Comparison of ENCODE assay signal across 10 cellular contexts in the genomic region with DNA sequence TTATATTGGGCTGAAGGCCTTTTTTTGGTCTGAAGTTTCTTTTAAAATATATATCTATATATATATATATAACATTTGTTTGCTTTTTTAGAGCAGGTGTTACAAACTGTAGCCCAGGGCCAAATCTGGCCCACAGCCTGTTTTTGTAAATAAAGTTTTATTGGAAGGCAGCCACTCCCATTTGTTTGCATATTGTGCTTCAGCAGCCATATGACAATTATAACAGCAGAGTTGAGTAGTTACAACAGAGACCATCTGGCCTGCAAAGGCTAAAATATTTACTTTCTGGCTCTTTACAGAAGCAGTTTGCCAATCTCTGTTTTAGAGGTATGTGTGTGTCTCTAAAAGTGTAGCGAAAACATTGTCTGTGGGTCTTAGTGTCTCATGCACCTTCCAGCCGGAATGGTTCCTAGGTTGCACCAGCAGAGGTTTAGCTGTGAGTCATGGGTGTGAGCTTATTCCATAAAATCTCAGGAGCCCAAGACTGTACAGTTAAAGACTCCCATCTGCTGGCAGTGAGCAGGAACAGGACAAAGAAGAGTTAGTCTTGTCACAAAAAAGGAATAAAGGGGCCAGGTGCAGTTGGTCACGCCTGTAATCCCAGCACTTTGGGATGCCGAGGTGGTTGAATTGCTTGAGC. TPM values are rescaled to one million over a fixed set of nuclear protein-coding genes. Genes with fewer than 3 reads are reported as not detected.
A peak's percentile ranks its signal among the peaks of the same experiment; 100 is the strongest.
DNase-seq lines count a peak whose midpoint lies in the region; ATAC-seq and TF ChIP-seq lines count a peak whose summit lies in the region.
"Had no signal": no experiment of that assay in that cellular context is flagged by ENCODE, and none has a peak within 500 bp of the region (broad histone marks: within the 10 kb centered on the region; RNA-seq: fewer than 3 reads in every experiment).

No MANE protein-coding gene starts in this region.

- TF ChIP-seq POLR2A in suprapubic skin (IDR thresholded peaks at IDR 0.05) = no peak

- TF ChIP-seq EP300 in suprapubic skin (IDR thresholded peaks at IDR 0.05) = no peak

- H3K4me2 ChIP-seq in hepatocyte = no peak overlapping the region

- no peaks in the 10 kb centered on the region for H4K20me1 ChIP-seq in hepatocyte (ENCODE audit: insufficient read depth, poor library complexity, severe bottlenecking)

- TF ChIP-seq CTCF in hepatocyte (IDR thresholded peaks at IDR 0.05; ENCODE audit: poor library complexity) (peak; percentile 26), suprapubic skin (IDR thresholded peaks at IDR 0.05) (no peak)

- H3K27ac ChIP-seq in hepatocyte (no peak overlapping the region), suprapubic skin (no peak overlapping the region)
- H3K27ac ChIP-seq: vagina had no signal

- no peaks in the 10 kb centered on the region for H3K36me3 ChIP-seq in hepatocyte (replicated peaks; ENCODE audit: insufficient read depth, low read depth)
- H3K36me3 ChIP-seq in suprapubic skin = peaks cover 69% of the 10 kb centered on the region

- H3K79me2 ChIP-seq in hepatocyte = no peaks in the 10 kb centered on the region

- no peak overlapping the region for H2AFZ ChIP-seq in hepatocyte

- no peak for ATAC-seq in GM21381 (IDR thresholded peaks at IDR 0.05; ENCODE audit: unreplicated experiment)

- H3K4me3 ChIP-seq in hepatocyte (no peak overlapping the region), suprapubic skin (no peak overlapping the region)
- H3K4me3 ChIP-seq: vagina had no signal

- H3K4me1 ChIP-seq in hepatocyte (ENCODE audit: insufficient read depth) (no peaks in the 10 kb centered on the region), suprapubic skin (no peaks in the 10 kb centered on the region)

- WGBS in hepatocyte (ENCODE audit: low lambda C conversion rate, missing lambda C conversion rate) = 92% methylated on average over 4 of the region's 4 CpGs
- WGBS in suprapubic skin = 100% methylated on average over 4 of the region's 4 CpGs

- DNase-seq in CD1c-positive myeloid dendritic cell (ENCODE audit: extremely low spot score) = peak; percentile 7
- peak; percentile 52 for DNase-seq in LHCN-M2 (ENCODE audit: low read depth)
- peak; percentile 81 for DNase-seq in SHP77 treated with DMSO at 0.1 percent for 48 hours (lab: John Stamatoyannopoulos, UW)
- no peak for DNase-seq in hepatocyte (ENCODE audit: low spot score)
- no peak for DNase-seq in stimulated activated CD4-positive, alpha-beta T cell treated with anti-CD3 and anti-CD28 coated beads, Interleukin-12 subunit alpha, Interleukin-12 subunit beta, amount 100 ng/mL, for 4 hours
- DNase-seq in suprapubic skin (ENCODE audit: low spot score in 2 of 2) = no peak
- DNase-seq in MV-4-11 (lab: John Stamatoyannopoulos, UW) = no peak
- DNase-seq: activated CD4-positive, alpha-beta T cell treated with anti-CD3 and anti-CD28 coated beads, Interleukin-2, amount 50 U/mL, for 1 hour had no signal

- no peaks in the 10 kb centered on the region for H3K9me2 ChIP-seq in hepatocyte (replicated peaks; ENCODE audit: insufficient read depth)

- H3K27me3 ChIP-seq in hepatocyte (no peaks in the 10 kb centered on the region), suprapubic skin (no peaks in the 10 kb centered on the region)
- H3K27me3 ChIP-seq: vagina had no signal

- no peaks in the 10 kb centered on the region for H3K9me3 ChIP-seq in hepatocyte (ENCODE audit: low read depth)
- H3K9me3 ChIP-seq in suprapubic skin = no peaks in the 10 kb centered on the region
- H3K9me3 ChIP-seq: vagina had no signal

RNA-seq across cellular contexts. Expression of a gene that starts 23.8 kb away (rescaled TPM):
- total RNA-seq in LHCN-M2 (2014; rRNA removed) = 36.6 and 40.9 TPM in 2 replicates
- 48.1 TPM for polyA plus RNA-seq in LHCN-M2 (2012)
- total RNA-seq in hepatocyte = 30.2 and 33.0 TPM in 2 replicates
- polyA plus RNA-seq in hepatocyte = 34.6 and 47.7 TPM in 2 replicates
- total RNA-seq in suprapubic skin = 10 to 100 TPM; 41.2 to 54.3 (median 42.8) TPM

Comparison
In these comparisons a context has a peak if more than half of its experiments do, and no peak if none do; other contexts are left out.
1. DNase-seq: peak in CD1c-positive myeloid dendritic cell (single experiment), LHCN-M2 (single experiment) and SHP77 treated with DMSO at 0.1 percent for 48 hours (single experiment); none in hepatocyte (single experiment), stimulated activated CD4-positive, alpha-beta T cell treated with anti-CD3 and anti-CD28 coated beads, Interleukin-12 subunit alpha, Interleukin-12 subunit beta, amount 100 ng/mL, for 4 hours (single experiment), suprapubic skin (0 of 2) and MV-4-11 (single experiment).